ENCODE assay signal across 27 cellular contexts in the genomic region with DNA sequence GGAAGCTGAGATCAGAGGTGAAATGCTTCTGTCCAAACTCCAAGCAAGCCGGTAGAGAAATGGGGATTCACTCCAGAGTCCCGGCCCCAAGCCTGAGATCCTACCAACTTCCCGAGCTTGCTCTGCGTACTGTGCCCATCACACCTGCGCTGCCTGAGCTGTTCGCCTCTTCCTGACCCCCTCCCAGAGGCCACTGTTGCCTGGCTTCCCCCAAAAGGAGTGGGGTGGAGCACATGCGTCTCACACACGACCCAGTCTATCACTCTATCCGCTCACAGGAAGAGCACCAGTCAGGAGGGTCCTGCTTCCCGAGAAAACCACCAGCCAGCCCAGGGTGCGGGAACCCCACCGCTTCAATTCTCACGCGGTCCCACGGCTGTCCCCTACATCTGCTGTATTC. TPM values are rescaled to one million over a fixed set of nuclear protein-coding genes. Genes with fewer than 3 reads are reported as not detected.
DNase-seq lines count a peak whose midpoint lies in the region; ATAC-seq, FAIRE-seq and TF ChIP-seq lines count a peak whose summit lies in the region.
"Had no signal": no experiment of that assay in that cellular context is flagged by ENCODE, and none has a peak within 500 bp of the region (broad histone marks: within the 10 kb centered on the region; RNA-seq: fewer than 3 reads in every experiment).

No MANE protein-coding gene starts in this region.

- peaks cover 7% of the 10 kb centered on the region for H3K4me1 Mint-ChIP-seq in activated CD8-positive, alpha-beta memory T cell treated with anti-CD3 and anti-CD28 coated beads, Interleukin-2, amount 10 ng/mL, durations not matched to agents 7 days and 5 days
- peaks cover 6% of the 10 kb centered on the region for H3K4me1 Mint-ChIP-seq in chondrocyte (ENCODE audit: low read depth)
- H3K4me1 Mint-ChIP-seq: CD14-positive monocyte had no signal

- H3K4me3 ChIP-seq in kidney (ENCODE audit: low read length in 2 of 2) (no peak overlapping the region), spleen (no peak overlapping the region)
- H3K4me3 ChIP-seq: MG63 had no signal

- no peak for DNase-seq in activated CD8-positive, alpha-beta memory T cell treated with anti-CD3 and anti-CD28 coated beads, Interleukin-2, amount 10 ng/mL, durations not matched to agents 7 days and 5 days
- no peak for DNase-seq in activated CD8-positive, alpha-beta memory T cell treated with anti-CD3 and anti-CD28 coated beads for 24 hours
- peak; percentile 31 for DNase-seq in 8988T
- DNase-seq in kidney: peak; percentile 43
- peak; percentile 42 for DNase-seq in spleen
- no peak for DNase-seq in activated effector memory CD4-positive, alpha-beta T cell treated with anti-CD3 and anti-CD28 coated beads, Interleukin-2, amount 50 U/mL, for 16 hours
- DNase-seq in chondrocyte (ENCODE audit: low spot score): no peak
- DNase-seq: ACHN; BE2C; CD8-positive, alpha-beta memory T cell; DMS79 treated with DMSO at 0.1 percent for 48 hours; HCEC 1CT; IMR-90; KG1; MG63; NCI-H1105 treated with DMSO at 0.1 percent for 48 hours; NCI-H146; NCI-H1930; NCI-H2227 treated with DMSO at 0.1 percent for 48 hours; NCI-H526 treated with DMSO at 0.1 percent for 48 hours; SIG-M5 had no signal

- TF ChIP-seq POLR2A in spleen (IDR thresholded peaks at IDR 0.05): no peak

- H3K9me3 ChIP-seq in kidney (ENCODE audit: control insufficient read depth in 1 of 2, low read length in 2 of 2) (no peaks in the 10 kb centered on the region), spleen (no peaks in the 10 kb centered on the region)
- H3K9me3 ChIP-seq: BE2C, MG63 had no signal

- H3K9me3 Mint-ChIP-seq in activated CD8-positive, alpha-beta memory T cell treated with anti-CD3 and anti-CD28 coated beads, Interleukin-2, amount 10 ng/mL, durations not matched to agents 7 days and 5 days (ENCODE audit: low read depth): no peaks in the 10 kb centered on the region
- H3K9me3 Mint-ChIP-seq in chondrocyte (ENCODE audit: low read depth): no peaks in the 10 kb centered on the region
- H3K9me3 Mint-ChIP-seq: CD14-positive monocyte; CD8-positive, alpha-beta memory T cell had no signal

- H3K27ac ChIP-seq in kidney (ENCODE audit: low read depth in 2 of 2, low read length in 2 of 2) (no peak overlapping the region), spleen (no peak overlapping the region)
- H3K27ac ChIP-seq: 22Rv1, RWPE1 had no signal

- no peak overlapping the region for H3K4me3 Mint-ChIP-seq in activated CD8-positive, alpha-beta memory T cell treated with anti-CD3 and anti-CD28 coated beads, Interleukin-2, amount 10 ng/mL, durations not matched to agents 7 days and 5 days
- H3K4me3 Mint-ChIP-seq in chondrocyte (ENCODE audit: unreplicated experiment): no peak overlapping the region
- H3K4me3 Mint-ChIP-seq: CD14-positive monocyte; CD8-positive, alpha-beta memory T cell had no signal

- no peaks in the 10 kb centered on the region for H3K27me3 ChIP-seq in spleen (replicated peaks in 1 of 7)
- H3K27me3 ChIP-seq: BE2C, MG63 had no signal

- H3K27me3 Mint-ChIP-seq in activated CD8-positive, alpha-beta memory T cell treated with anti-CD3 and anti-CD28 coated beads, Interleukin-2, amount 10 ng/mL, durations not matched to agents 7 days and 5 days: no peaks in the 10 kb centered on the region
- H3K27me3 Mint-ChIP-seq in chondrocyte (ENCODE audit: low read depth): no peaks in the 10 kb centered on the region
- H3K27me3 Mint-ChIP-seq: CD8-positive, alpha-beta memory T cell had no signal

- H3K4me1 ChIP-seq in kidney (ENCODE audit: control insufficient read depth in 1 of 2, insufficient read depth in 1 of 2, low read depth in 1 of 2, low read length in 2 of 2): no peaks in the 10 kb centered on the region
- no peaks in the 10 kb centered on the region for H3K4me1 ChIP-seq in spleen
- H3K4me1 ChIP-seq: BE2C had no signal

- TF ChIP-seq CTCF in kidney (IDR thresholded peaks at IDR 0.05; ENCODE audit: borderline replicate concordance, extremely low read depth, insufficient read depth) (no peak), spleen (IDR thresholded peaks at IDR 0.05 in 8 of 11, conservative IDR thresholded peaks at IDR 0.05 in 3 of 11) (no peak), chondrocyte (IDR thresholded peaks at IDR 0.05) (no peak)

- FAIRE-seq in kidney (lab: Jason Lieb, UNC): no peak
- FAIRE-seq: GM12892, GM19239, H1 had no signal

- CTCF ChIA-PET in activated CD8-positive, alpha-beta memory T cell treated with anti-CD3 and anti-CD28 coated beads, Interleukin-2, amount 10 ng/mL, durations not matched to agents 7 days and 5 days (lab: Charles Lee): interaction anchor here (2.1 kb wide), 1 partner anchor 33 kb away, joined by 5 read pairs; no protein-coding TSS in a partner anchor

- intact Hi-C loops in kidney (cut with DNase I) (no loop called here), spleen (cut with DNase I; ENCODE audit: low total_unique reads) (no loop called here)

- H3K27ac Mint-ChIP-seq in activated CD8-positive, alpha-beta memory T cell treated with anti-CD3 and anti-CD28 coated beads, Interleukin-2, amount 10 ng/mL, durations not matched to agents 7 days and 5 days: peak overlapping the region; percentile 48
- no peak overlapping the region for H3K27ac Mint-ChIP-seq in chondrocyte (ENCODE audit: unreplicated experiment)
- H3K27ac Mint-ChIP-seq: CD14-positive monocyte; CD8-positive, alpha-beta memory T cell had no signal

- no peak overlapping the region for H3K9ac ChIP-seq in kidney (ENCODE audit: low read length in 2 of 2)

- H3K36me3 Mint-ChIP-seq in activated CD8-positive, alpha-beta memory T cell treated with anti-CD3 and anti-CD28 coated beads, Interleukin-2, amount 10 ng/mL, durations not matched to agents 7 days and 5 days: peaks cover 7% of the 10 kb centered on the region
- H3K36me3 Mint-ChIP-seq in chondrocyte (ENCODE audit: low read depth): peaks cover 13% of the 10 kb centered on the region

- WGBS in spleen, 5 donors: 78 to 98% (median 93%) methylated on average over 15 of the region's 15 CpGs

- ATAC-seq in activated CD8-positive, alpha-beta memory T cell treated with anti-CD3 and anti-CD28 coated beads, Interleukin-2, amount 10 ng/mL, durations not matched to agents 7 days and 5 days: no peak

- peaks cover 12 to 29% of the 10 kb centered on the region in 2 donors for H3K36me3 ChIP-seq in kidney (ENCODE audit: control insufficient read depth in 1 of 2, insufficient read depth in 2 of 2, low read length in 2 of 2)
- H3K36me3 ChIP-seq in spleen: peaks cover 0 to 88% (median 58%) of the 10 kb centered on the region in 6 donors
- H3K36me3 ChIP-seq: MG63 had no signal

RNA-seq across cellular contexts. Expression of a gene that starts 13.5 kb away (rescaled TPM):
- 10 to 100 TPM; 11.2 to 13.6 TPM for total RNA-seq in activated CD8-positive, alpha-beta memory T cell treated with anti-CD3 and anti-CD28 coated beads, Interleukin-2, amount 10 ng/mL, durations not matched to agents 7 days and 5 days
- total RNA-seq in kidney: 2.5 TPM
- 11.5 TPM for polyA plus RNA-seq in kidney (ENCODE audit: insufficient read depth, low read depth, low replicate concordance)
- 1 to 10 TPM in 5 of 7 donors, not detected in 2; 1.0 to 2.6 (median 2.0) TPM for total RNA-seq in spleen
- 1 to 10 TPM; 1.2 to 2.9 (median 2.8) TPM for polyA plus RNA-seq in spleen
- 6.9 to 8.8 TPM (median 7.2 TPM) in 3 replicates for total RNA-seq in chondrocyte

RNA-seq across cellular contexts. Expression of a gene that starts 52.9 kb away (rescaled TPM):
- 10 to 100 TPM; 38.8 TPM for total RNA-seq in activated CD8-positive, alpha-beta memory T cell treated with anti-CD3 and anti-CD28 coated beads, Interleukin-2, amount 10 ng/mL, durations not matched to agents 7 days and 5 days
- total RNA-seq in kidney: 34.9 TPM
- polyA plus RNA-seq in kidney (ENCODE audit: insufficient read depth, low read depth, low replicate concordance): 12.5 TPM
- 10 to 100 TPM; 23.6 to 30.6 (median 27.2) TPM for total RNA-seq in spleen
- polyA plus RNA-seq in spleen: 10 to 100 TPM in 1 of 3 donors, 1 to 10 TPM in 2; 7.9 to 11.0 (median 9.7) TPM
- total RNA-seq in chondrocyte: 30.3 to 37.2 TPM (median 30.6 TPM) in 3 replicates

Comparison
In these comparisons a context has a peak if more than half of its experiments do, and no peak if none do; other contexts are left out.
1. DNase-seq: peak in 8988T (single experiment), kidney (single experiment) and spleen (single experiment); none in activated CD8-positive, alpha-beta memory T cell treated with anti-CD3 and anti-CD28 coated beads, Interleukin-2, amount 10 ng/mL, durations not matched to agents 7 days and 5 days (single experiment), activated CD8-positive, alpha-beta memory T cell treated with anti-CD3 and anti-CD28 coated beads for 24 hours (single experiment), activated effector memory CD4-positive, alpha-beta T cell treated with anti-CD3 and anti-CD28 coated beads, Interleukin-2, amount 50 U/mL, for 16 hours (single experiment) and chondrocyte (single experiment).